Comparison of ENCODE assay signal across 27 cellular contexts in genomic region chr5:15880201-15880600, GRCh38.
"Had no signal": no experiment of that assay in that cellular context is flagged by ENCODE, and none has a peak within 500 bp of the region (broad histone marks: within the 10 kb centered on the region; RNA-seq: fewer than 3 reads in every experiment).

No MANE protein-coding gene starts in this region.

- H3K79me2 ChIP-seq: parathyroid adenoma had no signal

- H3K27me3 ChIP-seq: left lung, neural progenitor cell, neutrophil, right atrium auricular region, right lobe of liver, suprapubic skin, tibial artery, upper lobe of right lung had no signal

- H3K27ac ChIP-seq: left lung, neural progenitor cell, neutrophil, parathyroid adenoma, right atrium auricular region, right lobe of liver, suprapubic skin, thoracic aorta, tibial artery, upper lobe of right lung had no signal

- H3K9ac ChIP-seq: neural progenitor cell, parathyroid adenoma had no signal

- H3K36me3 ChIP-seq: left lung, neural progenitor cell, neutrophil, right atrium auricular region, right lobe of liver, suprapubic skin, thoracic aorta, tibial artery, upper lobe of right lung had no signal

- H3K4me2 ChIP-seq: neural progenitor cell, smooth muscle cell had no signal

- H3K4me1 ChIP-seq: left lung, neural progenitor cell, parathyroid adenoma, right atrium auricular region, right lobe of liver, suprapubic skin, upper lobe of right lung had no signal

- H3K27me3 Mint-ChIP-seq: naive B cell; stimulated activated naive CD8-positive, alpha-beta T cell treated with anti-CD3 and anti-CD28 coated beads, Interleukin-15, Interleukin-2, amounts not matched to agents 100 ng/mL and 50 ng/mL, for 24 hours had no signal

- H3K9me3 ChIP-seq: left lung, right atrium auricular region, right lobe of liver, suprapubic skin, thoracic aorta, tibial artery, upper lobe of right lung had no signal

- H3K4me3 ChIP-seq: left lung, lung, neural progenitor cell, right atrium auricular region, right lobe of liver, smooth muscle cell, suprapubic skin, thoracic aorta, tibial artery, upper lobe of right lung had no signal

- H2AFZ ChIP-seq: neural progenitor cell, parathyroid adenoma had no signal

- H3K4me1 Mint-ChIP-seq: immature natural killer cell, naive B cell, natural killer cell, nephron progenitor cell, neural progenitor cell had no signal

- H3K4me3 Mint-ChIP-seq: immature natural killer cell; mesothelial cell of epicardium; naive B cell; natural killer cell; nephron progenitor cell; neural progenitor cell; stimulated activated naive CD8-positive, alpha-beta T cell treated with anti-CD3 and anti-CD28 coated beads, Interleukin-15, Interleukin-2, amounts not matched to agents 100 ng/mL and 50 ng/mL, for 24 hours had no signal

- ATAC-seq: left colon, left lung, natural killer cell, right lobe of liver, upper lobe of right lung had no signal

- H3K36me3 Mint-ChIP-seq: immature natural killer cell, naive B cell had no signal

- DNase-seq: hypothalamus; immature natural killer cell; kidney; left colon; left lung; mesendoderm; naive B cell; natural killer cell; nephron progenitor cell; occipital lobe; right lobe of liver; stimulated activated CD4-positive, alpha-beta T cell treated with anti-CD3 and anti-CD28 coated beads, Interleukin-1b, Interleukin-23, amount 100 ng/mL, for 48 hours; stimulated activated CD4-positive, alpha-beta T cell treated with anti-CD3 and anti-CD28 coated beads, Interleukin-4, amount 100 ng/mL, for 1 hour; stimulated activated naive CD4-positive, alpha-beta T cell; tibial artery; trophoblast cell; upper lobe of right lung had no signal

- H3K27ac Mint-ChIP-seq: immature natural killer cell; mesothelial cell of epicardium; naive B cell; natural killer cell; nephron progenitor cell; neural progenitor cell; stimulated activated naive CD8-positive, alpha-beta T cell treated with anti-CD3 and anti-CD28 coated beads, Interleukin-15, Interleukin-2, amounts not matched to agents 100 ng/mL and 50 ng/mL, for 24 hours had no signal
